In genomic region chr14:23094666-23095195, GRCh38 we compare ENCODE assay signal across 1 cellular context.
TF ChIP-seq lines count a peak whose summit lies in the region.

ACIN1 (minus strand) TSS chr14:23095136; CDS start chr14:23095112, 24 bp downstream.

TF ChIP-seq in HepG2, 621 proteins besides CTCF, POLR2A, EP300 and RAD21 (continued from another document and continues in another):
- TF ChIP-seq MLXIP (CRISPR knock-in tag; IDR thresholded peaks at IDR 0.05; ENCODE audit: borderline replicate concordance), result peak; percentile 84; the same call in 1 of the 2 replicates
- TF ChIP-seq ZNF460 (CRISPR knock-in tag; IDR thresholded peaks at IDR 0.05; ENCODE audit: borderline replicate concordance), result no peak; the same call in 1 of the 2 replicates
- peak; percentile 100 for TF ChIP-seq ARHGAP35 (CRISPR knock-in tag; IDR thresholded peaks at IDR 0.05; ENCODE audit: borderline replicate concordance)
- peak; percentile 90; the same call in 1 of the 2 replicates for TF ChIP-seq STAT5B (CRISPR knock-in tag; IDR thresholded peaks at IDR 0.05)
- peak; percentile 98 for TF ChIP-seq ZNF704 (CRISPR knock-in tag; IDR thresholded peaks at IDR 0.05; ENCODE audit: borderline replicate concordance)
- TF ChIP-seq POLR2G (IDR thresholded peaks at IDR 0.05; ENCODE audit: low read depth, low read length), result peak; percentile 98
- no peak for TF ChIP-seq SRSF9 (IDR thresholded peaks at IDR 0.05; ENCODE audit: borderline replicate concordance, insufficient read depth, low read depth, low read length, poor library complexity, severe bottlenecking)
- TF ChIP-seq ETV6 (CRISPR knock-in tag; conservative IDR thresholded peaks at IDR 0.05), result peak; percentile 96
- TF ChIP-seq ZEB1 (IDR thresholded peaks at IDR 0.05; ENCODE audit: insufficient replicate concordance, low read depth), result no peak
- TF ChIP-seq ZNF574 (CRISPR knock-in tag; IDR thresholded peaks at IDR 0.05), result peak; percentile 83
- peak; percentile 96 for TF ChIP-seq AHR (CRISPR knock-in tag; IDR thresholded peaks at IDR 0.05)
- TF ChIP-seq ZNF101 (CRISPR knock-in tag; IDR thresholded peaks at IDR 0.05; ENCODE audit: borderline replicate concordance, low read depth), result peak; percentile 98
- TF ChIP-seq DMAP1 (CRISPR knock-in tag; IDR thresholded peaks at IDR 0.05), result peak; percentile 95; the same call in 1 of the 2 replicates
- peak; percentile 85; the same call in 1 of the 2 replicates for TF ChIP-seq AKNA (CRISPR knock-in tag; IDR thresholded peaks at IDR 0.05; ENCODE audit: borderline replicate concordance)
- TF ChIP-seq POGK (CRISPR knock-in tag; conservative IDR thresholded peaks at IDR 0.05), result peak; percentile 93; the same call in 1 of the 2 replicates
- TF ChIP-seq ZNF510 (CRISPR knock-in tag; IDR thresholded peaks at IDR 0.05; ENCODE audit: low read depth), result peak; percentile 99
- TF ChIP-seq ZNF501 (CRISPR knock-in tag; IDR thresholded peaks at IDR 0.05), result peak; percentile 98
- peak; percentile 95 for TF ChIP-seq GPN1 (CRISPR knock-in tag; IDR thresholded peaks at IDR 0.05; ENCODE audit: borderline replicate concordance)
- TF ChIP-seq TFDP2 (CRISPR knock-in tag; IDR thresholded peaks at IDR 0.05), result peak; percentile 74; the same call in 1 of the 2 replicates
- peak; percentile 98 for TF ChIP-seq YY1 (IDR thresholded peaks at IDR 0.05; ENCODE audit: insufficient read depth, insufficient replicate concordance, low read depth, low read length)
- peak; percentile 59 for TF ChIP-seq ZNF792 (CRISPR knock-in tag; IDR thresholded peaks at IDR 0.05)
- peak; percentile 99 for TF ChIP-seq EEA1 (CRISPR knock-in tag; IDR thresholded peaks at IDR 0.05; ENCODE audit: borderline replicate concordance)
- no peak for TF ChIP-seq ZBTB37 (CRISPR knock-in tag; IDR thresholded peaks at IDR 0.05)
- peak; percentile 80; the same call in 1 of the 2 replicates for TF ChIP-seq ZBTB26 (CRISPR knock-in tag; IDR thresholded peaks at IDR 0.05; ENCODE audit: borderline replicate concordance)
- peak; percentile 16; the same call in 1 of the 2 replicates for TF ChIP-seq HCFC1 (IDR thresholded peaks at IDR 0.05; ENCODE audit: low read depth, low read length)
- no peak for TF ChIP-seq ZKSCAN1 (IDR thresholded peaks at IDR 0.05; ENCODE audit: low read length)
